10 cellular contexts compared by ENCODE assay signal in the genomic region with DNA sequence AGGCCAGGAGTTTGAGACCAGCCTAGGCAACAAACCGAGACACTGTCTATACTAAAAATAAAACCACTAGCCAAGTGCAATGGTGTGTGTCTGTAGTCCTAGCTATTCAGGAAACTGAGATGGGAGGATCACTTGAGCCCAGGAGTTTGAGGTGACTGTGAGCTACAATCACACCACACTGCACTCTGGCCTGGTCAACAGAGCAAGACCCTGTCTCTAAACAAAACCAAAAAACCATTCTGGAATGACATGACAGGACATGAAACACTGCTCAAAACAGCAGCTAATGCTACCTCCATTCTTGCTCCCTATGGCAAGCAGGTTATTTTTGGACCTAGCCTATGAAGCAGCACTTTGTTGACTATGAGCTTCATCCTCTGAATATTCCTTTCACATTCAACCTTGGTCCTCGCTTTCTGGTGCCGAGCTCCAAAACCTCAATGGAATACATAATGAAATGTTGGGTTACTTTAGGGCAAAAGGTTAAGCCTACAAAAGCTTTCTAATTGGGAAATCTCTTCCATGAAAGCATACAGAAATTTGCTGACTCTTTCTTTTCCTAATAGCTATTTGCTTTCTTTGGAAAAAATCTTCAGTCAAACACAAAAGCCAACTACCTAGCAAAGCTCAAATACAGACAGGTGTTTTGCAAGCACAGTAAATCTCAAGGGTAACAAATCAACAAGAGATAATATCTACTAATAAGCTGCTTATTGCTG. TPM values are rescaled to one million over a fixed set of nuclear protein-coding genes. Genes with fewer than 3 reads are reported as not detected.
DNase-seq lines count a peak whose midpoint lies in the region; ATAC-seq and TF ChIP-seq lines count a peak whose summit lies in the region.
"Had no signal": no experiment of that assay in that cellular context is flagged by ENCODE, and none has a peak within 500 bp of the region (broad histone marks: within the 10 kb centered on the region; RNA-seq: fewer than 3 reads in every experiment).

No MANE protein-coding gene starts in this region.

- H3K4me1 Mint-ChIP-seq in activated B cell treated with CpG ODN at 0.5 μM for 24 hours: peaks cover 75% of the 10 kb centered on the region
- peaks cover 68 to 70% (median 69%) of the 10 kb centered on the region in 3 donors for H3K4me1 Mint-ChIP-seq in T-cell

- H3K9ac ChIP-seq in HUES48 (ENCODE audit: low read depth, low read length): no peak overlapping the region

- no peak overlapping the region for H3K4me3 ChIP-seq in HUES48 (ENCODE audit: low read depth, low read length)

- no peak for TF ChIP-seq CTCF in activated B cell treated with CpG ODN at 0.5 μM for 24 hours (IDR thresholded peaks at IDR 0.05)

- H3K27ac ChIP-seq in HUES48 (ENCODE audit: low read depth, low read length): peak overlapping the region; percentile 80

- no peaks in the 10 kb centered on the region for H3K9me3 ChIP-seq in HUES48 (ENCODE audit: control insufficient read depth, insufficient read depth, low read length)

- H3K36me3 Mint-ChIP-seq in activated B cell treated with CpG ODN at 0.5 μM for 24 hours (ENCODE audit: low read depth) (peaks cover 10% of the 10 kb centered on the region), T-cell (peaks cover 19% of the 10 kb centered on the region)

- H3K36me3 ChIP-seq in HUES48 (ENCODE audit: control insufficient read depth, insufficient read depth, low read length): no peaks in the 10 kb centered on the region

- intact Hi-C loops in activated B cell treated with CpG ODN at 0.5 μM for 24 hours (cut with micrococcal nuclease): no loop called here

- peak; percentile 96 for DNase-seq in DMS79 treated with DMSO at 0.1 percent for 48 hours (lab: John Stamatoyannopoulos, UW)
- DNase-seq in activated B cell treated with CpG ODN at 0.5 μM for 24 hours: no peak
- DNase-seq in midbrain (lab: John Stamatoyannopoulos, UW): peak; percentile 39
- DNase-seq in HuH-7 (ENCODE audit: low spot score): no peak
- no peak for DNase-seq in T-cell
- no peak for DNase-seq in NOMO-1 treated with DMSO at 0.1 percent for 48 hours (lab: John Stamatoyannopoulos, UW; ENCODE audit: unreplicated experiment)
- DNase-seq in NCI-H1694 (lab: John Stamatoyannopoulos, UW): no peak
- DNase-seq: effector CD4-positive, alpha-beta T cell had no signal

- H3K4me3 Mint-ChIP-seq in activated B cell treated with CpG ODN at 0.5 μM for 24 hours (peak overlapping the region; percentile 11), T-cell (no peak overlapping the region)
- H3K4me3 Mint-ChIP-seq: activated T-helper 1 cell treated with anti-CD3 and anti-CD28 coated beads, Interleukin-12 subunit alpha, Interleukin-12 subunit beta, Interleukin-2, Interleukin-4 antibody, amounts not matched to agents 30 ng/mL and 10 ng/mL and 1 ng/mL, durations not matched to agents 14 hours and 24 hours and 36 hours had no signal

- no peaks in the 10 kb centered on the region for H3K27me3 Mint-ChIP-seq in activated B cell treated with CpG ODN at 0.5 μM for 24 hours
- H3K27me3 Mint-ChIP-seq in T-cell: no peaks in the 10 kb centered on the region

- H3K9me3 Mint-ChIP-seq in activated B cell treated with CpG ODN at 0.5 μM for 24 hours: no peaks in the 10 kb centered on the region
- no peaks in the 10 kb centered on the region for H3K9me3 Mint-ChIP-seq in T-cell
- H3K9me3 Mint-ChIP-seq: activated T-helper 1 cell treated with anti-CD3 and anti-CD28 coated beads, Interleukin-12 subunit alpha, Interleukin-12 subunit beta, Interleukin-2, Interleukin-4 antibody, amounts not matched to agents 30 ng/mL and 10 ng/mL and 1 ng/mL, durations not matched to agents 14 hours and 24 hours and 36 hours had no signal

- CTCF ChIA-PET in activated B cell treated with CpG ODN at 0.5 μM for 24 hours (lab: Charles Lee): interaction anchor here (0.7 to 0.9 kb wide), 3 partner anchors 22 to 159 kb away, joined by 3 to 4 read pairs (median 3); no protein-coding TSS in a partner anchor
- CTCF ChIA-PET in T-cell (lab: Charles Lee): interaction anchor here (0.6 to 1.1 kb wide), 10 partner anchors 14 to 237 kb away, joined by 3 to 4 read pairs (median 3); no protein-coding TSS in a partner anchor

- POLR2A ChIA-PET in activated B cell treated with CpG ODN at 0.5 μM for 24 hours (lab: Charles Lee): interaction anchor here (0.9 to 1.5 kb wide), 3 partner anchors 12 to 20 kb away, joined by 3 to 7 read pairs (median 3); no protein-coding TSS in a partner anchor
- POLR2A ChIA-PET in T-cell (lab: Charles Lee): interaction anchor here (0.7 to 1.4 kb wide), 11 partner anchors 11 to 286 kb away, joined by 3 to 8 read pairs (median 3); partner anchors contain the start of gene APOA5 (in 1 of the 2)

- H3K4me1 ChIP-seq in HUES48 (ENCODE audit: control insufficient read depth, insufficient read depth, low read length): peaks cover 37% of the 10 kb centered on the region

- H3K27ac Mint-ChIP-seq in activated B cell treated with CpG ODN at 0.5 μM for 24 hours (no peak overlapping the region), T-cell (no peak overlapping the region)
- H3K27ac Mint-ChIP-seq: activated T-helper 1 cell treated with anti-CD3 and anti-CD28 coated beads, Interleukin-12 subunit alpha, Interleukin-12 subunit beta, Interleukin-2, Interleukin-4 antibody, amounts not matched to agents 30 ng/mL and 10 ng/mL and 1 ng/mL, durations not matched to agents 14 hours and 24 hours and 36 hours had no signal

- H3K27me3 ChIP-seq in HUES48 (ENCODE audit: control insufficient read depth, insufficient read depth, low read length): no peaks in the 10 kb centered on the region

- ATAC-seq in activated B cell treated with CpG ODN at 0.5 μM for 24 hours (ENCODE audit: low read depth) (peak; percentile 34), T-cell (replicated peaks in 1 of 4) (no peak)

RNA-seq across cellular contexts. Expression of gene SIK3, which starts 21.1 kb away (rescaled TPM):
- total RNA-seq in activated B cell treated with CpG ODN at 0.5 μM for 24 hours: 75.0 and 88.4 TPM in 2 replicates
- total RNA-seq in T-cell: 10 to 100 TPM; 56.3 to 78.0 (median 63.8) TPM

Comparison
In these comparisons a context has a peak if more than half of its experiments do, and no peak if none do; other contexts are left out.
1. DNase-seq: peak in DMS79 treated with DMSO at 0.1 percent for 48 hours (single experiment) and midbrain (single experiment); none in activated B cell treated with CpG ODN at 0.5 μM for 24 hours (single experiment), HuH-7 (single experiment), T-cell (0 of 34), NOMO-1 treated with DMSO at 0.1 percent for 48 hours (single experiment) and NCI-H1694 (single experiment).